ENCODE assay signal across 25 cellular contexts in the genomic region with DNA sequence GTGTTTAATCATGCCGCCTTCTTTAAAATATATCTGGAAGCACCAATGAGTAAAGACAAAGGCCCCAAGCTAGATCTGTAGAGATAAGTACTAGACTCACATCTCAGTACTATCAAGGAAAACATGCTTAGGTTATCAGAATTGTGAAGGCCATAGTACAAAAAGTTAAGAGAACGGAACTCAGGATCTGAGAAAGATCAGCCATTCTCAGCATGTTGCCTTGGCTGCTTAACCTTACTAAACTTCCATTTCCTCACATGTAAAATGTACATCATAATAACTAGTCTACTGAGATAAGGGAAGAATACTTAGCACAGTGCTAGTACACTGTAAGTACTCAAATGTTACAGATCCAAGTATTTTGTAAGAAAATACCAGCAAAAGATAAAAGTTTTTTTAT. TPM values are rescaled to one million over a fixed set of nuclear protein-coding genes. Genes with fewer than 3 reads are reported as not detected.
DNase-seq lines count a peak whose midpoint lies in the region; ATAC-seq lines count a peak whose summit lies in the region.
"Had no signal": no experiment of that assay in that cellular context is flagged by ENCODE, and none has a peak within 500 bp of the region (broad histone marks: within the 10 kb centered on the region; RNA-seq: fewer than 3 reads in every experiment).

No MANE protein-coding gene starts in this region.

- H3K4me1 Mint-ChIP-seq in activated naive CD8-positive, alpha-beta T cell treated with anti-CD3 and anti-CD28 coated beads, Interleukin-2, amount 10 ng/mL, durations not matched to agents 7 days and 5 days, result peaks cover 3% of the 10 kb centered on the region
- H3K4me1 Mint-ChIP-seq in activated naive CD8-positive, alpha-beta T cell treated with anti-CD3 and anti-CD28 coated beads, Interleukin-2, amount 50 U/mL, for 24 hours, result peaks cover 4% of the 10 kb centered on the region
- H3K4me1 Mint-ChIP-seq in immature natural killer cell, result peaks cover 4 to 12% of the 10 kb centered on the region in 2 donors
- no peaks in the 10 kb centered on the region for H3K4me1 Mint-ChIP-seq in stimulated activated effector memory CD8-positive, alpha-beta T cell treated with anti-CD3 and anti-CD28 coated beads, Interleukin-12 subunit alpha, Interleukin-12 subunit beta, amount 100 ng/mL, for 72 hours

- no peak overlapping the region for H3K9ac ChIP-seq in HUES64 (ENCODE audit: low read depth, low read length)
- no peak overlapping the region for H3K9ac ChIP-seq in neuronal stem cell (ENCODE audit: low read depth, low read length, poor library complexity)

- no peak overlapping the region for H3K18ac ChIP-seq in neuronal stem cell (ENCODE audit: low read length)

- H4K91ac ChIP-seq in neuronal stem cell (ENCODE audit: low read depth, low read length, poor library complexity), result no peak overlapping the region

- POLR2A ChIA-PET in activated naive CD8-positive, alpha-beta T cell treated with anti-CD3 and anti-CD28 coated beads, Interleukin-2, amount 10 ng/mL, durations not matched to agents 7 days and 5 days (lab: Charles Lee), result no interaction called here

- no peak overlapping the region for H2AK5ac ChIP-seq in neuronal stem cell (ENCODE audit: low read depth, low read length)

- H3K27me3 Mint-ChIP-seq in activated naive CD8-positive, alpha-beta T cell treated with anti-CD3 and anti-CD28 coated beads, Interleukin-2, amount 10 ng/mL, durations not matched to agents 7 days and 5 days, result no peaks in the 10 kb centered on the region
- no peaks in the 10 kb centered on the region for H3K27me3 Mint-ChIP-seq in activated naive CD8-positive, alpha-beta T cell treated with anti-CD3 and anti-CD28 coated beads, Interleukin-2, amount 50 U/mL, for 24 hours
- H3K27me3 Mint-ChIP-seq in immature natural killer cell (ENCODE audit: low read depth in 3 of 3), result no peaks in the 10 kb centered on the region

- H3K27me3 ChIP-seq in HUES64 (ENCODE audit: insufficient read depth, low read length) (no peaks in the 10 kb centered on the region), neuronal stem cell (ENCODE audit: control insufficient read depth in 3 of 3, insufficient read depth in 3 of 3, low read depth in 1 of 3, low read length in 3 of 3) (no peaks in the 10 kb centered on the region)
- H3K27me3 ChIP-seq: SJSA1, vagina had no signal

- H3K79me1 ChIP-seq in neuronal stem cell (ENCODE audit: low read depth, low read length), result no peaks in the 10 kb centered on the region

- H2BK120ac ChIP-seq in neuronal stem cell (ENCODE audit: low read depth, low read length), result no peak overlapping the region

- no peak overlapping the region for H3K14ac ChIP-seq in neuronal stem cell (ENCODE audit: low read length)

- H3K23ac ChIP-seq in neuronal stem cell (ENCODE audit: low read depth, low read length, poor library complexity), result no peak overlapping the region

- DNase-seq in activated naive CD8-positive, alpha-beta T cell treated with anti-CD3 and anti-CD28 coated beads, Interleukin-2, amount 10 ng/mL, durations not matched to agents 7 days and 5 days, result no peak
- no peak for DNase-seq in activated naive CD8-positive, alpha-beta T cell treated with anti-CD3 and anti-CD28 coated beads, Interleukin-2, amount 50 U/mL, for 24 hours
- DNase-seq in immature natural killer cell (no peak), cerebellar nuclear complex (lab: John Stamatoyannopoulos, UW) (no peak), NCI-H2171 (lab: John Stamatoyannopoulos, UW) (no peak), neuronal stem cell (ENCODE audit: low spot score) (no peak)
- no peak for DNase-seq in stimulated activated effector memory CD8-positive, alpha-beta T cell treated with anti-CD3 and anti-CD28 coated beads, Interleukin-12 subunit alpha, Interleukin-12 subunit beta, amount 100 ng/mL, for 72 hours (ENCODE audit: low spot score in 2 of 2)
- DNase-seq: activated CD4-positive, alpha-beta T cell treated with anti-CD3 and anti-CD28 coated beads for 48 hours; activated CD8-positive, alpha-beta memory T cell treated with anti-CD3 and anti-CD28 coated beads, Interleukin-2, amount 50 U/mL, for 4 hours; activated effector memory CD4-positive, alpha-beta T cell treated with Interleukin-2 at 50 U/mL for 16 hours; C1 segment of cervical spinal cord; cortex of kidney; H7; kidney glomerular epithelial cell; NCI-H1048; NCI-H187 treated with DMSO at 0.1 percent for 48 hours; NCI-H526 treated with DMSO at 0.1 percent for 48 hours; stimulated activated CD4-positive, alpha-beta T cell treated with anti-CD3 and anti-CD28 coated beads, Interleukin-4, amount 100 ng/mL, for 1 hour; stimulated activated naive CD4-positive, alpha-beta T cell had no signal

- no peak overlapping the region for H2BK15ac ChIP-seq in neuronal stem cell (ENCODE audit: low read length)

- no peak overlapping the region for H3K4me3 Mint-ChIP-seq in activated naive CD8-positive, alpha-beta T cell treated with anti-CD3 and anti-CD28 coated beads, Interleukin-2, amount 10 ng/mL, durations not matched to agents 7 days and 5 days
- no peak overlapping the region for H3K4me3 Mint-ChIP-seq in activated naive CD8-positive, alpha-beta T cell treated with anti-CD3 and anti-CD28 coated beads, Interleukin-2, amount 50 U/mL, for 24 hours
- no peak overlapping the region for H3K4me3 Mint-ChIP-seq in immature natural killer cell
- no peak overlapping the region for H3K4me3 Mint-ChIP-seq in stimulated activated effector memory CD8-positive, alpha-beta T cell treated with anti-CD3 and anti-CD28 coated beads, Interleukin-12 subunit alpha, Interleukin-12 subunit beta, amount 100 ng/mL, for 72 hours
- H3K4me3 Mint-ChIP-seq: T-helper 1 cell treated with Interleukin-12 subunit alpha and Interleukin-12 subunit beta and Interleukin-4 antibody, amounts not matched to agents 30 μg/mL and 1 μg/mL, for 36 hours had no signal

- peak overlapping the region; percentile 32; the same call in 1 of the 2 replicates for H3K27ac ChIP-seq in HUES64 (ENCODE audit: low read depth, low read length)
- no peak overlapping the region for H3K27ac ChIP-seq in neuronal stem cell (replicated peaks; ENCODE audit: low read length)
- H3K27ac ChIP-seq: SJSA1, thoracic aorta, vagina had no signal

- H3K9me3 ChIP-seq in HUES64 (ENCODE audit: insufficient read depth, low read depth, low read length) (no peaks in the 10 kb centered on the region), neuronal stem cell (replicated peaks in 1 of 2; ENCODE audit: control insufficient read depth in 2 of 2, insufficient read depth in 1 of 2, low read depth in 1 of 2, low read length in 2 of 2) (no peaks in the 10 kb centered on the region)
- H3K9me3 ChIP-seq: SJSA1, thoracic aorta, vagina had no signal

- peaks cover 10% of the 10 kb centered on the region for H3K36me3 Mint-ChIP-seq in activated naive CD8-positive, alpha-beta T cell treated with anti-CD3 and anti-CD28 coated beads, Interleukin-2, amount 10 ng/mL, durations not matched to agents 7 days and 5 days
- peaks cover 43% of the 10 kb centered on the region for H3K36me3 Mint-ChIP-seq in activated naive CD8-positive, alpha-beta T cell treated with anti-CD3 and anti-CD28 coated beads, Interleukin-2, amount 50 U/mL, for 24 hours (ENCODE audit: low read depth)
- H3K36me3 Mint-ChIP-seq in immature natural killer cell, result peaks cover 0 to 7% (median 6%) of the 10 kb centered on the region in 3 donors
- H3K36me3 Mint-ChIP-seq in stimulated activated effector memory CD8-positive, alpha-beta T cell treated with anti-CD3 and anti-CD28 coated beads, Interleukin-12 subunit alpha, Interleukin-12 subunit beta, amount 100 ng/mL, for 72 hours, result peaks cover 86% of the 10 kb centered on the region

- H3K4me3 ChIP-seq in HUES64 (ENCODE audit: low read length) (no peak overlapping the region), neuronal stem cell (ENCODE audit: low read length in 2 of 2) (no peak overlapping the region)
- H3K4me3 ChIP-seq: lung, SJSA1, thoracic aorta, vagina had no signal

- no peak overlapping the region for H3K4ac ChIP-seq in neuronal stem cell (ENCODE audit: low read length)

- H2BK12ac ChIP-seq in neuronal stem cell (ENCODE audit: low read length), result no peak overlapping the region

- ATAC-seq in activated naive CD8-positive, alpha-beta T cell treated with anti-CD3 and anti-CD28 coated beads, Interleukin-2, amount 10 ng/mL, durations not matched to agents 7 days and 5 days (ENCODE audit: low read depth), result no peak
- ATAC-seq in activated naive CD8-positive, alpha-beta T cell treated with anti-CD3 and anti-CD28 coated beads, Interleukin-2, amount 50 U/mL, for 24 hours, result no peak
- ATAC-seq in stimulated activated effector memory CD8-positive, alpha-beta T cell treated with anti-CD3 and anti-CD28 coated beads, Interleukin-12 subunit alpha, Interleukin-12 subunit beta, amount 100 ng/mL, for 72 hours, result no peak

- H2AFZ ChIP-seq in neuronal stem cell (ENCODE audit: low read length), result no peak overlapping the region

- H3K4me2 ChIP-seq in neuronal stem cell (ENCODE audit: insufficient read depth, low read length, poor library complexity, severe bottlenecking), result no peak overlapping the region

- no peak overlapping the region for H4K8ac ChIP-seq in neuronal stem cell (ENCODE audit: low read depth, low read length)

- H3K9me3 Mint-ChIP-seq in activated naive CD8-positive, alpha-beta T cell treated with anti-CD3 and anti-CD28 coated beads, Interleukin-2, amount 10 ng/mL, durations not matched to agents 7 days and 5 days, result no peaks in the 10 kb centered on the region
- no peaks in the 10 kb centered on the region for H3K9me3 Mint-ChIP-seq in activated naive CD8-positive, alpha-beta T cell treated with anti-CD3 and anti-CD28 coated beads, Interleukin-2, amount 50 U/mL, for 24 hours
- H3K9me3 Mint-ChIP-seq in immature natural killer cell, result no peaks in the 10 kb centered on the region
- H3K9me3 Mint-ChIP-seq in stimulated activated effector memory CD8-positive, alpha-beta T cell treated with anti-CD3 and anti-CD28 coated beads, Interleukin-12 subunit alpha, Interleukin-12 subunit beta, amount 100 ng/mL, for 72 hours, result no peaks in the 10 kb centered on the region
- H3K9me3 Mint-ChIP-seq: T-helper 1 cell treated with Interleukin-12 subunit alpha and Interleukin-12 subunit beta and Interleukin-4 antibody, amounts not matched to agents 30 μg/mL and 1 μg/mL, for 36 hours had no signal

- 82% methylated on average over 2 of the region's 2 CpGs for WGBS in HUES64
- no CpG with 5 or more reads among the region's 2 CpGs for WGBS in neuronal stem cell (ENCODE audit: extremely low coverage in 2 of 2, insufficient read length in 2 of 2, insufficient replicate concordance in 1 of 2), 2 donors

- H3K27ac Mint-ChIP-seq in activated naive CD8-positive, alpha-beta T cell treated with anti-CD3 and anti-CD28 coated beads, Interleukin-2, amount 10 ng/mL, durations not matched to agents 7 days and 5 days, result peak overlapping the region; percentile 25
- H3K27ac Mint-ChIP-seq in activated naive CD8-positive, alpha-beta T cell treated with anti-CD3 and anti-CD28 coated beads, Interleukin-2, amount 50 U/mL, for 24 hours, result no peak overlapping the region
- peak overlapping the region in 4 of 6 donors; percentile 24 to 49 (median 28) for H3K27ac Mint-ChIP-seq in immature natural killer cell
- H3K27ac Mint-ChIP-seq in stimulated activated effector memory CD8-positive, alpha-beta T cell treated with anti-CD3 and anti-CD28 coated beads, Interleukin-12 subunit alpha, Interleukin-12 subunit beta, amount 100 ng/mL, for 72 hours, result peak overlapping the region; percentile 67
- H3K27ac Mint-ChIP-seq: T-helper 1 cell treated with Interleukin-12 subunit alpha and Interleukin-12 subunit beta and Interleukin-4 antibody, amounts not matched to agents 30 μg/mL and 1 μg/mL, for 36 hours had no signal

- H3K36me3 ChIP-seq in HUES64 (ENCODE audit: insufficient read depth, low read length) (peaks cover 68% of the 10 kb centered on the region), neuronal stem cell (replicated peaks in 1 of 2; ENCODE audit: control insufficient read depth in 2 of 2, insufficient read depth in 2 of 2, low read length in 2 of 2) (peaks cover 9 to 95% of the 10 kb centered on the region in 2 donors)

- H2BK5ac ChIP-seq in neuronal stem cell (ENCODE audit: low read length), result no peak overlapping the region

- H3K4me1 ChIP-seq in HUES64 (ENCODE audit: insufficient read depth, low read length) (no peaks in the 10 kb centered on the region), neuronal stem cell (ENCODE audit: control insufficient read depth in 2 of 2, insufficient read depth in 1 of 2, low read depth in 1 of 2, low read length in 2 of 2) (no peaks in the 10 kb centered on the region)
- H3K4me1 ChIP-seq: SJSA1 had no signal

RNA-seq across cellular contexts. Expression of a gene that starts 7.6 kb away (rescaled TPM):
- total RNA-seq in activated naive CD8-positive, alpha-beta T cell treated with anti-CD3 and anti-CD28 coated beads, Interleukin-2, amount 10 ng/mL, durations not matched to agents 7 days and 5 days, result 10 to 100 TPM; 51.7 to 63.7 TPM
- 64.5 TPM for polyA plus RNA-seq in HUES64 (2013, experiment 1 of 2)
- polyA plus RNA-seq in HUES64 (2013, experiment 2 of 2), result 69.9 TPM
- polyA plus RNA-seq in immature natural killer cell, result 10 to 100 TPM; 68.6 to 82.9 (median 71.9) TPM
- 201 TPM for polyA plus RNA-seq in neuronal stem cell (2013, experiment 1 of 2)
- 223 TPM for polyA plus RNA-seq in neuronal stem cell (2013, experiment 2 of 2)
